ENCODE assay signal across 23 cellular contexts in genomic region chr12:80282761-80283160, GRCh38.
DNase-seq lines count a peak whose midpoint lies in the region; ATAC-seq and TF ChIP-seq lines count a peak whose summit lies in the region.
"Had no signal": no experiment of that assay in that cellular context is flagged by ENCODE, and none has a peak within 500 bp of the region (broad histone marks: within the 10 kb centered on the region; RNA-seq: fewer than 3 reads in every experiment).

No MANE protein-coding gene starts in this region.

- no peaks in the 10 kb centered on the region for H3K4me1 ChIP-seq in mammary epithelial cell (ENCODE audit: insufficient read depth, low read length)
- H3K4me1 ChIP-seq: BLaER1, Peyer's patch had no signal

- no peaks in the 10 kb centered on the region for H3K79me2 ChIP-seq in mammary epithelial cell (ENCODE audit: insufficient read depth, low read length)

- no peak overlapping the region for H2AFZ ChIP-seq in mammary epithelial cell (ENCODE audit: low read depth, low read length)

- H3K4me1 Mint-ChIP-seq in MCF 10A (ENCODE audit: insufficient read depth, unreplicated experiment): no peaks in the 10 kb centered on the region
- no peaks in the 10 kb centered on the region for H3K4me1 Mint-ChIP-seq in naive thymus-derived CD8-positive, alpha-beta T cell
- H3K4me1 Mint-ChIP-seq in activated naive CD4-positive, alpha-beta T cell treated with anti-CD3 and anti-CD28 coated beads, Interleukin-2, amount 10 ng/mL, durations not matched to agents 7 days and 5 days: no peaks in the 10 kb centered on the region

- peak; percentile 11 for DNase-seq in mammary epithelial cell
- no peak for DNase-seq in MCF 10A (ENCODE audit: unreplicated experiment)
- DNase-seq in choroid plexus epithelial cell (ENCODE audit: low read depth): peak; percentile 71
- peak; percentile 67 to 77 for DNase-seq in foreskin fibroblast
- no peak for DNase-seq in DMS79 (lab: John Stamatoyannopoulos, UW)
- no peak for DNase-seq in SW 1271 (lab: John Stamatoyannopoulos, UW)
- DNase-seq in naive thymus-derived CD8-positive, alpha-beta T cell: no peak
- DNase-seq in activated naive CD4-positive, alpha-beta T cell treated with anti-CD3 and anti-CD28 coated beads, Interleukin-2, amount 10 ng/mL, durations not matched to agents 7 days and 5 days: no peak
- DNase-seq: CD8-positive, alpha-beta T cell; DMS79 treated with DMSO at 0.1 percent for 48 hours; GF-D8; GOT3; MM.1S; NCI-H1092 treated with DMSO at 0.1 percent for 48 hours; NCI-H1694; NCI-H2227 treated with DMSO at 0.1 percent for 48 hours; NCI-H524 treated with DMSO at 0.1 percent for 48 hours; Peyer's patch had no signal

- H3K27me3 Mint-ChIP-seq in MCF 10A (ENCODE audit: insufficient read depth, unreplicated experiment): peaks cover 16% of the 10 kb centered on the region
- peaks cover 0 to 16% (median 3%) of the 10 kb centered on the region in 5 donors for H3K27me3 Mint-ChIP-seq in naive thymus-derived CD8-positive, alpha-beta T cell
- no peaks in the 10 kb centered on the region for H3K27me3 Mint-ChIP-seq in activated naive CD4-positive, alpha-beta T cell treated with anti-CD3 and anti-CD28 coated beads, Interleukin-2, amount 10 ng/mL, durations not matched to agents 7 days and 5 days

- CTCF ChIA-PET in mammary epithelial cell (lab: Charles Lee; ENCODE audit: low non-redundant PET) (no interaction called here), MCF 10A (lab: Yijun Ruan, JAX) (interaction anchor here (0.6 to 1.7 kb wide), 4 partner anchors 9 to 88 kb away, joined by 3 to 6 read pairs (median 4); no protein-coding TSS in a partner anchor)
- CTCF ChIA-PET in activated naive CD4-positive, alpha-beta T cell treated with anti-CD3 and anti-CD28 coated beads, Interleukin-2, amount 10 ng/mL, durations not matched to agents 7 days and 5 days (lab: Charles Lee): interaction anchor here (0.9 kb wide), 1 partner anchor 13 kb away, joined by 3 read pairs; no protein-coding TSS in a partner anchor

- intact Hi-C loops in mammary epithelial cell (cut with micrococcal nuclease): no loop called here
- intact Hi-C loops in MCF 10A (cut with micrococcal nuclease): no loop called here

- POLR2A ChIA-PET in MCF 10A (lab: Yijun Ruan, JAX): interaction anchor here (0.5 kb wide), 1 partner anchor 29 kb away, joined by 3 read pairs; no protein-coding TSS in a partner anchor
- POLR2A ChIA-PET in naive thymus-derived CD8-positive, alpha-beta T cell (lab: Charles Lee): no interaction called here

- no peak for ATAC-seq in naive thymus-derived CD8-positive, alpha-beta T cell
- ATAC-seq: CD8-positive, alpha-beta T cell; HepG2; Right ventricle myocardium inferior had no signal

- no peaks in the 10 kb centered on the region for H3K36me3 ChIP-seq in mammary epithelial cell (ENCODE audit: insufficient read depth, low read length)
- H3K36me3 ChIP-seq: BLaER1, Peyer's patch had no signal

- no TSS peak for BruUV-seq in mammary epithelial cell (replicated peaks; lab: Mats Ljungman, UMichigan)
- no TSS peak for BruUV-seq in MCF 10A (replicated peaks; lab: Mats Ljungman, UMichigan)

- H4K20me1 ChIP-seq in mammary epithelial cell (ENCODE audit: insufficient read depth, low read length): no peaks in the 10 kb centered on the region
- H4K20me1 ChIP-seq: BLaER1 had no signal

- in situ Hi-C loops in mammary epithelial cell (cut with MboI; ENCODE audit: low sequenced_read_pairs in 2 of 2): no loop called here

- no peak for TF ChIP-seq CTCF in mammary epithelial cell (conservative IDR thresholded peaks at IDR 0.05 in 1 of 2, IDR thresholded peaks at IDR 0.05 in 1 of 2; ENCODE audit: extremely low read depth in 1 of 2, insufficient read depth in 1 of 2, low read depth in 1 of 2, low read length in 2 of 2)
- TF ChIP-seq CTCF in MCF 10A (IDR thresholded peaks at IDR 0.05; ENCODE audit: unreplicated experiment): no peak
- TF ChIP-seq CTCF in choroid plexus epithelial cell (conservative IDR thresholded peaks at IDR 0.05; ENCODE audit: low read depth, low read length): no peak
- TF ChIP-seq CTCF in foreskin fibroblast (IDR thresholded peaks at IDR 0.05; ENCODE audit: low read depth, low read length): no peak

- H3K9me3 Mint-ChIP-seq in MCF 10A (ENCODE audit: unreplicated experiment): no peaks in the 10 kb centered on the region
- H3K9me3 Mint-ChIP-seq in naive thymus-derived CD8-positive, alpha-beta T cell: peaks cover 0 to 20% (median 0%) of the 10 kb centered on the region in 9 donors
- no peaks in the 10 kb centered on the region for H3K9me3 Mint-ChIP-seq in activated naive CD4-positive, alpha-beta T cell treated with anti-CD3 and anti-CD28 coated beads, Interleukin-2, amount 10 ng/mL, durations not matched to agents 7 days and 5 days

- no peak overlapping the region for H3K9ac ChIP-seq in mammary epithelial cell (ENCODE audit: insufficient read depth, low read length)
- H3K9ac ChIP-seq: BLaER1, KMS-11 had no signal

- no peak overlapping the region for H3K27ac ChIP-seq in mammary epithelial cell (ENCODE audit: insufficient read depth, low read depth, low read length)
- H3K27ac ChIP-seq: 22Rv1, BLaER1, KMS-11, Peyer's patch had no signal

- H3K4me3 Mint-ChIP-seq in MCF 10A (ENCODE audit: unreplicated experiment): no peak overlapping the region
- no peak overlapping the region for H3K4me3 Mint-ChIP-seq in naive thymus-derived CD8-positive, alpha-beta T cell
- no peak overlapping the region for H3K4me3 Mint-ChIP-seq in activated naive CD4-positive, alpha-beta T cell treated with anti-CD3 and anti-CD28 coated beads, Interleukin-2, amount 10 ng/mL, durations not matched to agents 7 days and 5 days
- H3K4me3 Mint-ChIP-seq: CD8-positive, alpha-beta T cell had no signal

- no peak overlapping the region for H3K4me2 ChIP-seq in mammary epithelial cell (ENCODE audit: insufficient read depth, low read depth, low read length)
- H3K4me2 ChIP-seq: BLaER1, KMS-11 had no signal

- no peaks in the 10 kb centered on the region for H3K27me3 ChIP-seq in mammary epithelial cell (ENCODE audit: insufficient read depth, low read length)
- H3K27me3 ChIP-seq: BLaER1, Peyer's patch had no signal

- H3K4me3 ChIP-seq in mammary epithelial cell (replicated peaks in 1 of 3; ENCODE audit: insufficient read depth in 1 of 3, low read depth in 2 of 3, low read length in 3 of 3) (no peak overlapping the region), choroid plexus epithelial cell (ENCODE audit: low read depth, low read length) (no peak overlapping the region), foreskin fibroblast (ENCODE audit: low read depth in 1 of 2, low read length in 2 of 2) (no peak overlapping the region)
- H3K4me3 ChIP-seq: BLaER1, Peyer's patch had no signal

- H3K27ac Mint-ChIP-seq in MCF 10A (ENCODE audit: low read depth, unreplicated experiment): no peak overlapping the region
- H3K27ac Mint-ChIP-seq in naive thymus-derived CD8-positive, alpha-beta T cell: no peak overlapping the region
- no peak overlapping the region for H3K27ac Mint-ChIP-seq in activated naive CD4-positive, alpha-beta T cell treated with anti-CD3 and anti-CD28 coated beads, Interleukin-2, amount 10 ng/mL, durations not matched to agents 7 days and 5 days
- H3K27ac Mint-ChIP-seq: CD8-positive, alpha-beta T cell had no signal

- no peaks in the 10 kb centered on the region for H3K36me3 Mint-ChIP-seq in MCF 10A (ENCODE audit: insufficient read depth, unreplicated experiment)
- H3K36me3 Mint-ChIP-seq in naive thymus-derived CD8-positive, alpha-beta T cell: no peaks in the 10 kb centered on the region
- H3K36me3 Mint-ChIP-seq in activated naive CD4-positive, alpha-beta T cell treated with anti-CD3 and anti-CD28 coated beads, Interleukin-2, amount 10 ng/mL, durations not matched to agents 7 days and 5 days: no peaks in the 10 kb centered on the region
- H3K36me3 Mint-ChIP-seq: CD8-positive, alpha-beta T cell had no signal

- H3K9me3 ChIP-seq in mammary epithelial cell (replicated peaks; ENCODE audit: insufficient read depth, low read length): no peaks in the 10 kb centered on the region
- H3K9me3 ChIP-seq: Peyer's patch had no signal

- dilution Hi-C loops in mammary epithelial cell (cut with HindIII; ENCODE audit: low sequenced_read_pairs): no loop called here

Comparison
In these comparisons a context has a peak if more than half of its experiments do, and no peak if none do; other contexts are left out.
1. DNase-seq: peak in mammary epithelial cell (single experiment), choroid plexus epithelial cell (single experiment) and foreskin fibroblast (2 of 2); none in MCF 10A (single experiment), DMS79 (single experiment), SW 1271 (0 of 2), naive thymus-derived CD8-positive, alpha-beta T cell (0 of 10) and activated naive CD4-positive, alpha-beta T cell treated with anti-CD3 and anti-CD28 coated beads, Interleukin-2, amount 10 ng/mL, durations not matched to agents 7 days and 5 days (single experiment).